Comparison of ENCODE assay signal across 8 cellular contexts in the genomic region with DNA sequence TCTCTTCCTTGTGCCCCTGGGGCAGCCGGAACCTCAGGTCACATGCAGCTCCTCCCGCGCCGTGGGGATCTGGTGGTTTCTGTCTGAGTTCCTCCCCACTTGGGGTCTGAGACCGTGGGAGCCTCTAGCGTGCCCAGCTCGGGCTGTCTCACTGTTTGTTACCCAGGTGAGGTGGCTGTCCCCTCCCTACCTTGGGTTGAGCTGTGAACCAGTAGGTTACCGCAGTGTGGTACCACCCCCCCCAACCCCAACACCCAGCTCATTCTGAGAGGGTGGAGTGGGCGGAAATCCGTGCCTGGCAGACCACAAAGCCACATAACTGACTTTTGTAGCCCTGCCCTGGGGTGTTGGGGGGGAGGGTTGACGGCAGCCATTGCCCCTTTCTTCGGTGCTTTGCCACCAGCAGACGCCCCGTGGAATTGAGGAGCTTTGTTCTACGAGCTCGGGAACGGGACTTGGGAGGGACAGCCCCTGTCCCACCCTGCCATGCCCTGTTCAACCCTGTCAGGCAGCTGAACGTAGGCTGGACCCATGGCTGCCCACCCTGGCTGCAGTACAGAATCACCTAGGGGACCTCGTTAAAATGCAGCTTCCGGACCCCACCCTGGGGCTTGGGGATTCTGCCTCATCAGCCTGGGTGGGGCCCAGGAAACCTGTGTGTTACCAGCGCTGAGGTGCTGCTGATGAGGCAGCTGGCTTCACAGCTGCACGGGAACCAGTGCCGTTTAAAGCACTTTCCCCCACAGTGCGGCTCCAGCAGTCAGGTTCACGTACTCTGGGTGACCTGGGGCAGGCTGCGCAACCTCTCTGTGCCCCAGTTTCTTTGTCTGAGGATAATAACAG. TPM values are rescaled to one million over a fixed set of nuclear protein-coding genes. Genes with fewer than 3 reads are reported as not detected.
DNase-seq lines count a peak whose midpoint lies in the region; ATAC-seq, FAIRE-seq and TF ChIP-seq lines count a peak whose summit lies in the region.

No MANE protein-coding gene starts in this region.

- H3K27me3 Mint-ChIP-seq in Calu3 (ENCODE audit: unreplicated experiment), result no peaks in the 10 kb centered on the region

- H3K9me2 ChIP-seq in OCI-LY7 (ENCODE audit: insufficient read depth, low read length), result no peaks in the 10 kb centered on the region

- H3K36me3 ChIP-seq in OCI-LY7 (ENCODE audit: insufficient read depth, low read length), result no peaks in the 10 kb centered on the region
- H3K36me3 ChIP-seq in pancreas, result no peaks in the 10 kb centered on the region

- intact Hi-C loops in OCI-LY7 (cut with micrococcal nuclease; ENCODE audit: unreplicated experiment) (loop anchor here (2.0 kb wide), 1 partner anchor 28 kb away; no protein-coding TSS in a partner anchor), pancreas (cut with DNase I) (no loop called here), Calu3 (cut with micrococcal nuclease; ENCODE audit: unreplicated experiment) (no loop called here)

- no peaks in the 10 kb centered on the region for H3K9me3 ChIP-seq in OCI-LY7 (ENCODE audit: low read length)
- no peaks in the 10 kb centered on the region for H3K9me3 ChIP-seq in pancreas

- H3K27me3 ChIP-seq in pancreas, result no peaks in the 10 kb centered on the region

- FAIRE-seq in pancreas (lab: Jason Lieb, UNC), result no peak

- H2AFZ ChIP-seq in OCI-LY7 (ENCODE audit: low read length), result peak overlapping the region; percentile 96

- H3K4me1 ChIP-seq in OCI-LY7 (ENCODE audit: insufficient read depth, low read length, poor library complexity, severe bottlenecking) (peaks cover 21% of the 10 kb centered on the region), pancreas (no peaks in the 10 kb centered on the region)

- H3K9me3 Mint-ChIP-seq in Calu3 (ENCODE audit: low read depth, unreplicated experiment), result no peaks in the 10 kb centered on the region

- peak overlapping the region; percentile 88 for H3K4me2 ChIP-seq in OCI-LY7 (ENCODE audit: low read length)

- no peak overlapping the region for H3K4me3 Mint-ChIP-seq in Calu3 (ENCODE audit: low read depth, unreplicated experiment)

- H3K4me3 ChIP-seq in OCI-LY7 (ENCODE audit: low read depth, low read length, poor library complexity, severe bottlenecking) (peak overlapping the region; percentile 65), pancreas (no peak overlapping the region)

- H3K79me2 ChIP-seq in OCI-LY7 (ENCODE audit: insufficient read depth, low read depth, low read length), result no peaks in the 10 kb centered on the region

- no peak for TF ChIP-seq CTCF in OCI-LY7 (conservative IDR thresholded peaks at IDR 0.05; ENCODE audit: low read length)
- no peak for TF ChIP-seq CTCF in pancreas (IDR thresholded peaks at IDR 0.05)
- no peak for TF ChIP-seq CTCF in Calu3 (IDR thresholded peaks at IDR 0.05; ENCODE audit: unreplicated experiment)

- H3K36me3 Mint-ChIP-seq in Calu3 (ENCODE audit: insufficient read depth, unreplicated experiment), result no peaks in the 10 kb centered on the region

- H3K4me1 Mint-ChIP-seq in Calu3 (ENCODE audit: low read depth, unreplicated experiment), result peaks cover 8% of the 10 kb centered on the region

- POLR2A ChIA-PET in OCI-LY7 (lab: Charles Lee), result interaction anchor here (0.6 to 1.2 kb wide), 6 partner anchors 9 to 235 kb away, joined by 3 to 5 read pairs (median 4); no protein-coding TSS in a partner anchor

- peak; percentile 89 for DNase-seq in OCI-LY7 (ENCODE audit: low spot score)
- peak; percentile 54 for DNase-seq in activated gamma-delta T cell (lab: John Stamatoyannopoulos, UW)
- DNase-seq in pancreas, result no peak
- no peak for DNase-seq in SW 1271 (lab: John Stamatoyannopoulos, UW)
- DNase-seq in HPDE6-E6E7 (ENCODE audit: extremely low spot score), result no peak
- no peak for DNase-seq in Calu3

- H3K27ac Mint-ChIP-seq in Calu3 (ENCODE audit: unreplicated experiment), result no peak overlapping the region

- ATAC-seq in GM21515 (IDR thresholded peaks at IDR 0.05; ENCODE audit: unreplicated experiment), result peak; percentile 57
- ATAC-seq in pancreas, result peak in 3 of 4 donors; percentile 28 to 36 (median 33)
- ATAC-seq in GM19467 (IDR thresholded peaks at IDR 0.05; ENCODE audit: unreplicated experiment), result no peak

- CTCF ChIA-PET in OCI-LY7 (lab: Charles Lee; ENCODE audit: unreplicated experiment) (interaction anchor here (0.6 to 1.3 kb wide), 5 partner anchors 11 to 396 kb away, joined by 3 to 14 read pairs (median 5); no protein-coding TSS in a partner anchor), Calu3 (lab: Charles Lee) (interaction anchor here (0.6 kb wide), 1 partner anchor 842 kb away, joined by 9 read pairs; no protein-coding TSS in a partner anchor)

- H3K27ac ChIP-seq in OCI-LY7 (ENCODE audit: low read depth, low read length, poor library complexity, severe bottlenecking) (peak overlapping the region; percentile 40), pancreas (no peak overlapping the region)

- BruUV-seq in OCI-LY7 (replicated peaks; lab: Mats Ljungman, UMichigan) (no TSS peak), Calu3 (replicated peaks; lab: Mats Ljungman, UMichigan) (no TSS peak)

- no peaks in the 10 kb centered on the region for H4K20me1 ChIP-seq in OCI-LY7 (ENCODE audit: insufficient read depth, low read length)

- WGBS in pancreas, 2 donors, result 61 to 74% methylated on average over 26 of the region's 26 CpGs

RNA-seq across cellular contexts. Expression of a gene that starts 18.5 kb away (rescaled TPM):
- 10.9 and 11.3 TPM in 2 replicates for total RNA-seq in OCI-LY7 (2014; rRNA removed; shearing (Covaris generic))
- total RNA-seq in OCI-LY7 (2022), result 23.8 and 28.2 TPM in 2 replicates
- 10 to 100 TPM; 35.2 to 48.0 (median 43.0) TPM for total RNA-seq in pancreas
- 10 to 100 TPM; 29.7 to 51.2 TPM for polyA plus RNA-seq in pancreas
- total RNA-seq in Calu3 (2022), result 28.9 and 38.4 TPM in 2 replicates

Comparison
In these comparisons a context has a peak if more than half of its experiments do, and no peak if none do; other contexts are left out.
1. DNase-seq: peak in OCI-LY7 (single experiment) and activated gamma-delta T cell (single experiment); none in pancreas (0 of 6), SW 1271 (0 of 2), HPDE6-E6E7 (single experiment) and Calu3 (single experiment).